In genomic region chr20:25496968-25497401, GRCh38 we compare ENCODE assay signal across 16 cellular contexts.
A peak's percentile ranks its signal among the peaks of the same experiment; 100 is the strongest.
DNase-seq lines count a peak whose midpoint lies in the region; ATAC-seq and TF ChIP-seq lines count a peak whose summit lies in the region.
"Had no signal": no experiment of that assay in that cellular context is flagged by ENCODE, and none has a peak within 500 bp of the region (broad histone marks: within the 10 kb centered on the region; RNA-seq: fewer than 3 reads in every experiment).

No MANE protein-coding gene starts in this region.

- no peaks in the 10 kb centered on the region for H3K27me3 ChIP-seq in PC-3 (ENCODE audit: low read length)
- H3K27me3 ChIP-seq: colonic mucosa, esophagus muscularis mucosa had no signal

- peaks cover 42% of the 10 kb centered on the region for H3K36me3 Mint-ChIP-seq in endothelial cell (ENCODE audit: low read depth, unreplicated experiment)
- H3K36me3 Mint-ChIP-seq: CD8-positive, alpha-beta T cell; T-cell had no signal

- H3K4me1 ChIP-seq in PC-3 (ENCODE audit: insufficient read depth, low read length): peaks cover 20% of the 10 kb centered on the region
- H3K4me1 ChIP-seq: colonic mucosa, esophagus muscularis mucosa had no signal

- TF ChIP-seq CTCF in PC-3 (conservative IDR thresholded peaks at IDR 0.05; ENCODE audit: low read depth, low read length) (no peak), endothelial cell (IDR thresholded peaks at IDR 0.05; ENCODE audit: unreplicated experiment) (no peak)

- H3K9me3 ChIP-seq in PC-3 (ENCODE audit: low read length): no peaks in the 10 kb centered on the region
- H3K9me3 ChIP-seq: colonic mucosa, esophagus muscularis mucosa had no signal

- ATAC-seq in PC-3: peak; percentile 99
- no peak for ATAC-seq in HG03457 (IDR thresholded peaks at IDR 0.05; ENCODE audit: unreplicated experiment)
- ATAC-seq in activated CD4-positive, CD25-positive, alpha-beta regulatory T cell treated with anti-CD3 and anti-CD28 coated beads, Interleukin-2, amount 50 U/mL, for 24 hours: no peak
- ATAC-seq: CD8-positive, alpha-beta T cell; T-cell had no signal

- H3K4me3 Mint-ChIP-seq in endothelial cell (ENCODE audit: unreplicated experiment): peak overlapping the region; percentile 56
- H3K4me3 Mint-ChIP-seq: CD8-positive, alpha-beta T cell; T-cell had no signal

- no peak overlapping the region for H3K27ac Mint-ChIP-seq in endothelial cell (ENCODE audit: unreplicated experiment)
- H3K27ac Mint-ChIP-seq: CD8-positive, alpha-beta T cell; T-cell had no signal

- H3K4me3 ChIP-seq in PC-3 (ENCODE audit: low read length) (no peak overlapping the region), skeletal muscle cell (ENCODE audit: low read depth, low read length) (no peak overlapping the region)
- H3K4me3 ChIP-seq: colonic mucosa, esophagus muscularis mucosa had no signal

- no peaks in the 10 kb centered on the region for H3K9me2 ChIP-seq in PC-3 (replicated peaks; ENCODE audit: low read length)

- H3K4me2 ChIP-seq in PC-3 (ENCODE audit: low read length): peak overlapping the region; percentile 43

- H3K9me3 Mint-ChIP-seq in endothelial cell (ENCODE audit: unreplicated experiment): no peaks in the 10 kb centered on the region
- H3K9me3 Mint-ChIP-seq: CD8-positive, alpha-beta T cell; T-cell had no signal

- no peaks in the 10 kb centered on the region for H3F3A ChIP-seq in PC-3 (ENCODE audit: low read length, unreplicated experiment)

- BruUV-seq in PC-3 (replicated peaks; lab: Mats Ljungman, UMichigan): no TSS peak

- DNase-seq in DMS 273 (lab: John Stamatoyannopoulos, UW; ENCODE audit: unreplicated experiment): peak; percentile 76
- DNase-seq in DMS 273 treated with DMSO at 0.1 percent for 48 hours (lab: John Stamatoyannopoulos, UW): no peak
- DNase-seq in PC-3: peak; percentile 100
- DNase-seq in endothelial cell (ENCODE audit: low spot score): no peak
- peak; percentile 60 for DNase-seq in skeletal muscle cell (ENCODE audit: low read depth)
- DNase-seq in NCI-H1694 (lab: John Stamatoyannopoulos, UW): no peak
- DNase-seq: 8988T; amniotic stem cell; CD8-positive, alpha-beta T cell; colonic mucosa; GOT3; hypothalamus; T-cell had no signal

- intact Hi-C loops in PC-3 (cut with micrococcal nuclease): loop anchor here (1.0 kb wide), 1 partner anchor 127 kb away; the partner anchor contains the start of gene NANP

- no peaks in the 10 kb centered on the region for H3K4me1 Mint-ChIP-seq in endothelial cell (ENCODE audit: unreplicated experiment)
- H3K4me1 Mint-ChIP-seq: T-cell had no signal

- peaks cover 12% of the 10 kb centered on the region for H3K27me3 Mint-ChIP-seq in endothelial cell (ENCODE audit: unreplicated experiment)

- H4K20me1 ChIP-seq in PC-3 (ENCODE audit: low read length): no peaks in the 10 kb centered on the region

- CTCF ChIA-PET in PC-3 (lab: Charles Lee): interaction anchor here (0.5 to 0.9 kb wide), 2 partner anchors 44 to 185 kb away, joined by 11 read pairs; no protein-coding TSS in a partner anchor

- H3K36me3 ChIP-seq in PC-3 (ENCODE audit: low read depth, low read length): no peaks in the 10 kb centered on the region
- H3K36me3 ChIP-seq: colonic mucosa had no signal

- POLR2A ChIA-PET in PC-3 (lab: Charles Lee; ENCODE audit: unreplicated experiment): interaction anchor here (0.6 kb wide), 1 partner anchor 40 kb away, joined by 4 read pairs; no protein-coding TSS in a partner anchor

- H3K27ac ChIP-seq in PC-3 (ENCODE audit: low read length): peak overlapping the region; percentile 43
- H3K27ac ChIP-seq: colonic mucosa, esophagus muscularis mucosa had no signal

- no peaks in the 10 kb centered on the region for H3K79me2 ChIP-seq in PC-3 (ENCODE audit: low read length)

- no peak overlapping the region for H3K9ac ChIP-seq in PC-3 (ENCODE audit: low read length)

- H2AFZ ChIP-seq in PC-3 (ENCODE audit: low read length): no peak overlapping the region

Comparison
In these comparisons a context has a peak if more than half of its experiments do, and no peak if none do; other contexts are left out.
1. DNase-seq: peak in DMS 273 (single experiment), PC-3 (single experiment) and skeletal muscle cell (single experiment); none in DMS 273 treated with DMSO at 0.1 percent for 48 hours (single experiment), endothelial cell (single experiment) and NCI-H1694 (single experiment).